Comparison of ENCODE assay signal across 9 cellular contexts in the genomic region with DNA sequence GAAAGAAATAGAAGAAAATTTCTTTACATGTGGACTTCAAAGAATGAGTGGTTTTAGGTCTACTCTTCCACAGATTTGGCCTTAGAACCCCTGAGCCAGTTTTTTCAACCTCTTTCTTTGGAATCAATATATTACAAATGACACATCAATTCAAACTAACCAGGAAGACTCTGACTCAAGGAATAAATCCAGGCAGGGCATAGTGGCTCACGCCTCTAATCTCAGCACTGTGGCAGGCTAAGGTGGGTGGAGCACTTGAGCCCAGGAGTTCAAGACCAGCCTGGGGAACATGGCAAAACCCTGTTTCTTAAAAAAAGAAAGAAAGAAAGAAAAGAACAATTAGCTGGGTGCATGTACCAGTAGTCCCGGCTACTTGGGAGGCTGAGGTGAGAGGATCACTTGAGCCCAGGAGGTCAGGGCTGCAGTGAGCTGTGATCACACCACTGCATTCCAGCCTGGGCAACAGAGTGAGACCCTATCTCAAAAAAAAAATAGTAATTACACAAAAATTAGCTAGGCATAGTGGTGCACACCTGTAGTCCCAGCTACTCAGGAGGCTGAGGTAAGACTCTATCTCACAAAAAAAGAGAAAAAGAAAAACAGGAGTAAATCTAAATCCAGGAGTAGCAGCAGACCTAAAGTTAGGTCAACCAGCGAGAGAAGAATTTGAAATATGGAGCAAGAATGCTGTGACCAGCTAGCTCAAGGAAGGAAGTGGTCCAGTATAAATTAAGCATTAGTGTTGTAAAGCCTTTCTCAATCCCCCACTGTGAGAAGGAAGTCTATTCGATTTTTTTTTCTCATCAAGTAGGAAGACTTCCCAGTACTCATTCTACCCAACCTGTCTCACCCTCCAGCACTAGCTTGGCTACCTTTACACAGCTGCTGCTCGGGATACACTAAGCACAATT. TPM values are rescaled to one million over a fixed set of nuclear protein-coding genes. Genes with fewer than 3 reads are reported as not detected.
DNase-seq lines count a peak whose midpoint lies in the region; ATAC-seq and TF ChIP-seq lines count a peak whose summit lies in the region.
"Had no signal": no experiment of that assay in that cellular context is flagged by ENCODE, and none has a peak within 500 bp of the region (broad histone marks: within the 10 kb centered on the region; RNA-seq: fewer than 3 reads in every experiment).

No MANE protein-coding gene starts in this region.

- no peak for TF ChIP-seq CTCF in left lung (IDR thresholded peaks at IDR 0.05)
- no peak for TF ChIP-seq CTCF in thyroid gland (IDR thresholded peaks at IDR 0.05)

- H3K27me3 ChIP-seq in left lung: no peaks in the 10 kb centered on the region
- H3K27me3 ChIP-seq in thyroid gland: no peaks in the 10 kb centered on the region

- ATAC-seq in left lung (peak; percentile 21), HG03045 (IDR thresholded peaks at IDR 0.05; ENCODE audit: unreplicated experiment) (no peak)

- TF ChIP-seq POLR2A in thyroid gland (IDR thresholded peaks at IDR 0.05): no peak

- H3K4me3 ChIP-seq in left lung (peak overlapping the region; percentile 50), thyroid gland (replicated peaks in 1 of 3) (peak overlapping the region in 1 of 3 donors; percentile 48)

- H3K36me3 Mint-ChIP-seq in activated CD4-positive, alpha-beta T cell treated with anti-CD3 and anti-CD28 coated beads, Interleukin-2, amount 10 ng/mL, durations not matched to agents 24 days and 14 days (ENCODE audit: low read depth): peaks cover 8% of the 10 kb centered on the region
- H3K36me3 Mint-ChIP-seq: CD4-positive, CD25-positive, alpha-beta regulatory T cell had no signal

- H3K4me3 Mint-ChIP-seq in activated CD4-positive, alpha-beta T cell treated with anti-CD3 and anti-CD28 coated beads, Interleukin-2, amount 10 ng/mL, durations not matched to agents 24 days and 14 days: peak overlapping the region; percentile 30

- H3K9me3 Mint-ChIP-seq in activated CD4-positive, alpha-beta T cell treated with anti-CD3 and anti-CD28 coated beads, Interleukin-2, amount 10 ng/mL, durations not matched to agents 24 days and 14 days: no peaks in the 10 kb centered on the region

- H3K4me1 ChIP-seq in left lung: peaks cover 38 to 76% of the 10 kb centered on the region in 2 donors
- H3K4me1 ChIP-seq in thyroid gland: peaks cover 43 to 49% of the 10 kb centered on the region in 2 donors

- H3K27me3 Mint-ChIP-seq in activated CD4-positive, alpha-beta T cell treated with anti-CD3 and anti-CD28 coated beads, Interleukin-2, amount 10 ng/mL, durations not matched to agents 24 days and 14 days: peaks cover 57% of the 10 kb centered on the region

- H3K36me3 ChIP-seq in left lung (peaks cover 0 to 3% of the 10 kb centered on the region in 2 donors), thyroid gland (peaks cover 0 to 2% of the 10 kb centered on the region in 2 donors)

- peak overlapping the region; percentile 84 for H3K27ac ChIP-seq in angular gyrus (ENCODE audit: low read depth, low read length)
- H3K27ac ChIP-seq in left lung: peak overlapping the region; percentile 28 to 86
- peak overlapping the region; percentile 88 to 96 (median 94) for H3K27ac ChIP-seq in thyroid gland

- no peaks in the 10 kb centered on the region for H3K9me3 ChIP-seq in left lung
- H3K9me3 ChIP-seq in thyroid gland: no peaks in the 10 kb centered on the region

- WGBS in thyroid gland, 2 donors: 59 to 63% methylated on average over 5 of the region's 5 CpGs

- H3K4me1 Mint-ChIP-seq in activated CD4-positive, alpha-beta T cell treated with anti-CD3 and anti-CD28 coated beads, Interleukin-2, amount 10 ng/mL, durations not matched to agents 24 days and 14 days: peaks cover 18% of the 10 kb centered on the region

- no peak for DNase-seq in activated CD4-positive, alpha-beta T cell treated with anti-CD3 and anti-CD28 coated beads, Interleukin-2, amount 10 ng/mL, durations not matched to agents 24 days and 14 days
- DNase-seq in activated CD4-positive, alpha-beta T cell treated with anti-CD3 and anti-CD28 coated beads for 48 hours: no peak
- DNase-seq in left lung (no peak), thyroid gland (no peak), NCI-H146 (lab: John Stamatoyannopoulos, UW) (no peak), NCI-H1694 treated with DMSO at 0.1 percent for 48 hours (lab: John Stamatoyannopoulos, UW) (no peak)

- no peak overlapping the region for H3K27ac Mint-ChIP-seq in activated CD4-positive, alpha-beta T cell treated with anti-CD3 and anti-CD28 coated beads, Interleukin-2, amount 10 ng/mL, durations not matched to agents 24 days and 14 days
- H3K27ac Mint-ChIP-seq: CD4-positive, CD25-positive, alpha-beta regulatory T cell had no signal

- intact Hi-C loops in activated CD4-positive, alpha-beta T cell treated with anti-CD3 and anti-CD28 coated beads, Interleukin-2, amount 10 ng/mL, durations not matched to agents 24 days and 14 days (cut with micrococcal nuclease): loop anchor here (5.0 kb wide), 1 partner anchor 44 kb away; no protein-coding TSS in a partner anchor
- intact Hi-C loops in left lung (cut with DNase I) (loop anchor here in 1 of 2 donors (5.0 kb wide), 1 partner anchor 119 kb away; no protein-coding TSS in a partner anchor), thyroid gland (cut with DNase I) (loop anchor here (5.0 kb wide), 1 partner anchor 114 kb away; a partner anchor contains a TSS)

RNA-seq across cellular contexts. Expression of a gene that starts 1.9 kb away (rescaled TPM):
- 1.2 and 1.4 TPM in 2 replicates for total RNA-seq in activated CD4-positive, alpha-beta T cell treated with anti-CD3 and anti-CD28 coated beads, Interleukin-2, amount 10 ng/mL, durations not matched to agents 24 days and 14 days
- total RNA-seq in left lung: 100 to 1,000 TPM; 123 to 165 TPM
- total RNA-seq in thyroid gland: 100 to 1,000 TPM in 3 of 4 donors, 10 to 100 TPM in 1; 65.7 to 152 (median 137) TPM

RNA-seq across cellular contexts. Expression of a gene that starts 30.4 kb away (rescaled TPM):
- 262 and 270 TPM in 2 replicates for total RNA-seq in activated CD4-positive, alpha-beta T cell treated with anti-CD3 and anti-CD28 coated beads, Interleukin-2, amount 10 ng/mL, durations not matched to agents 24 days and 14 days
- total RNA-seq in left lung (10 to 100 TPM; 62.2 to 89.0 TPM), thyroid gland (10 to 100 TPM; 25.1 to 35.7 (median 28.0) TPM)

Comparison
In these comparisons a context has a peak if more than half of its experiments do, and no peak if none do; other contexts are left out.
1. RNA of a gene that starts 1.9 kb away (total RNA-seq): 123 to 165 TPM in left lung and 65.7 to 152 TPM in thyroid gland; 1.2 to 1.4 TPM in activated CD4-positive, alpha-beta T cell treated with anti-CD3 and anti-CD28 coated beads, Interleukin-2, amount 10 ng/mL, durations not matched to agents 24 days and 14 days; every median in the first group is over 10 times any median in the second.
2. Peak in every context shown above with its lines, with median percentiles within 50 percentile points of each other: H3K27ac ChIP-seq.